In the genomic region with DNA sequence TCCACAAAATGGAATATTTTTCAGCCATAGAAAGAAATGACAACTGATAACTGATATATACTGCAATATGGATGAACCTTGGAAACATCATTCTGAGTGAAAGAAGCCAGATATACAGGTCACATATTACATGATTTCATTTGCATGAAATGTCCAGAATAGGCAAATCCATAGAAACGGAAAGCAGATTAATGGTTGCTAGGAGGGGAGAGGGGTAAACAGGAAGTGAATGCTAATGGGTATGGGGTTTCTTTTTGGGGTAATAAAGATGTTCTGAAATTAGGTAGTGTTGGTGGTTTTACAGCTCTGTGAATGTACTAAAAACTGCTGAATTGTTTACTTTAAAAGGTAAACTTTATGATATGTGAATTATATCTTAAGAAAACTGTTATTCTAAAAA, we compare ENCODE assay signal across 16 cellular contexts. TPM values are rescaled to one million over a fixed set of nuclear protein-coding genes. Genes with fewer than 3 reads are reported as not detected.
DNase-seq lines count a peak whose midpoint lies in the region; ATAC-seq and TF ChIP-seq lines count a peak whose summit lies in the region.
"Had no signal": no experiment of that assay in that cellular context is flagged by ENCODE, and none has a peak within 500 bp of the region (broad histone marks: within the 10 kb centered on the region; RNA-seq: fewer than 3 reads in every experiment).

No MANE protein-coding gene starts in this region.

- H3K4me3 ChIP-seq in DOHH2 (ENCODE audit: low read length): no peak overlapping the region
- H3K4me3 ChIP-seq in OCI-LY7 (ENCODE audit: low read depth, low read length, poor library complexity, severe bottlenecking): no peak overlapping the region
- H3K4me3 ChIP-seq: BLaER1 treated with 17β-estradiol and CSF1 and Interleukin-3, amounts not matched to agents 10 nM and 100 nM had no signal

- H3K4me2 ChIP-seq in DOHH2 (ENCODE audit: low read length): peak overlapping the region; percentile 40
- no peak overlapping the region for H3K4me2 ChIP-seq in OCI-LY7 (ENCODE audit: low read length)
- H3K4me2 ChIP-seq: BLaER1 treated with 17β-estradiol and CSF1 and Interleukin-3, amounts not matched to agents 10 nM and 100 nM had no signal

- H3K9me3 ChIP-seq in DOHH2 (ENCODE audit: control insufficient read depth, insufficient read depth, low read length) (no peaks in the 10 kb centered on the region), OCI-LY7 (ENCODE audit: low read length) (no peaks in the 10 kb centered on the region)
- H3K9me3 ChIP-seq: BLaER1 treated with 17β-estradiol and CSF1 and Interleukin-3, amounts not matched to agents 10 nM and 100 nM; Caco-2 had no signal

- peaks cover 12% of the 10 kb centered on the region for H3K36me3 Mint-ChIP-seq in memory B cell

- no peak overlapping the region for H3K4me3 Mint-ChIP-seq in memory B cell
- H3K4me3 Mint-ChIP-seq: CD4-positive, alpha-beta T cell; H9 had no signal

- no peaks in the 10 kb centered on the region for H3K27me3 ChIP-seq in DOHH2 (ENCODE audit: control insufficient read depth, low read length)
- H3K27me3 ChIP-seq: BLaER1 treated with 17β-estradiol and CSF1 and Interleukin-3, amounts not matched to agents 10 nM and 100 nM had no signal

- peaks cover 16% of the 10 kb centered on the region for H3K4me1 Mint-ChIP-seq in memory B cell

- H3K4me1 ChIP-seq in DOHH2 (ENCODE audit: control insufficient read depth, low read length): peaks cover 37% of the 10 kb centered on the region
- peaks cover 31% of the 10 kb centered on the region for H3K4me1 ChIP-seq in OCI-LY7 (ENCODE audit: insufficient read depth, low read length, poor library complexity, severe bottlenecking)
- H3K4me1 ChIP-seq: Caco-2 had no signal

- H3K9me2 ChIP-seq in DOHH2 (replicated peaks; ENCODE audit: control insufficient read depth, low read length) (no peaks in the 10 kb centered on the region), OCI-LY7 (ENCODE audit: insufficient read depth, low read length) (no peaks in the 10 kb centered on the region)

- H3K27me3 Mint-ChIP-seq in memory B cell: no peaks in the 10 kb centered on the region
- H3K27me3 Mint-ChIP-seq: CD4-positive, alpha-beta T cell had no signal

- H3F3A ChIP-seq in DOHH2 (ENCODE audit: control insufficient read depth, insufficient read depth): 0 out of 2 replicates have a peak, but pooled peaks cover 3% of the 10 kb centered on the region

- TF ChIP-seq CTCF in DOHH2 (IDR thresholded peaks at IDR 0.05; ENCODE audit: low read depth, low read length, poor library complexity, severe bottlenecking) (no peak), OCI-LY7 (conservative IDR thresholded peaks at IDR 0.05; ENCODE audit: low read length) (no peak)

- no peak overlapping the region for H2AFZ ChIP-seq in OCI-LY7 (ENCODE audit: low read length)

- H4K20me1 ChIP-seq in DOHH2 (ENCODE audit: control insufficient read depth, insufficient read depth, low read depth, low read length) (peaks cover 7% of the 10 kb centered on the region; the same call in 1 of the 2 replicates), OCI-LY7 (ENCODE audit: insufficient read depth, low read length) (peaks cover 12% of the 10 kb centered on the region; the same call in 1 of the 2 replicates)

- H3K9me3 Mint-ChIP-seq in memory B cell: no peaks in the 10 kb centered on the region
- H3K9me3 Mint-ChIP-seq: CD4-positive, alpha-beta T cell; H9 had no signal

- DNase-seq in NAMALWA (ENCODE audit: low spot score) (peak; percentile 59), memory B cell (ENCODE audit: low spot score in 2 of 2) (no peak), GDM1 (lab: John Stamatoyannopoulos, UW) (no peak), OCI-LY7 (ENCODE audit: low spot score) (no peak), iPS-NIHi7 (ENCODE audit: extremely low spot score) (no peak)
- no peak for DNase-seq in activated CD8-positive, alpha-beta memory T cell treated with anti-CD3 and anti-CD28 coated beads, Interleukin-2, amount 50 U/mL, for 4 hours
- DNase-seq: AML-193; Caco-2; CD4-positive, alpha-beta T cell; GF-D8; H9; KG1 had no signal

- H3K36me3 ChIP-seq in DOHH2 (ENCODE audit: control insufficient read depth, low read length) (peaks cover 91% of the 10 kb centered on the region), OCI-LY7 (ENCODE audit: insufficient read depth, low read length) (peaks cover 91% of the 10 kb centered on the region)

- POLR2A ChIA-PET in OCI-LY7 (lab: Charles Lee): interaction anchor here (0.6 to 1.1 kb wide), 2 partner anchors 14 to 36 kb away, joined by 3 read pairs; no protein-coding TSS in a partner anchor

- intact Hi-C loops in OCI-LY7 (cut with micrococcal nuclease; ENCODE audit: unreplicated experiment): no loop called here

- H3K27ac ChIP-seq in DOHH2 (ENCODE audit: low read depth, low read length) (no peak overlapping the region), OCI-LY7 (ENCODE audit: low read depth, low read length, poor library complexity, severe bottlenecking) (no peak overlapping the region)
- H3K27ac ChIP-seq: BLaER1 treated with 17β-estradiol and CSF1 and Interleukin-3, amounts not matched to agents 10 nM and 100 nM had no signal

- H3K79me2 ChIP-seq in DOHH2 (ENCODE audit: control insufficient read depth, low read length) (peaks cover 47% of the 10 kb centered on the region), OCI-LY7 (ENCODE audit: insufficient read depth, low read depth, low read length) (peaks cover 34% of the 10 kb centered on the region)

- H3K27ac Mint-ChIP-seq in memory B cell: peak overlapping the region; percentile 62
- H3K27ac Mint-ChIP-seq: CD4-positive, alpha-beta T cell; H9 had no signal

- peak; percentile 50 for ATAC-seq in HG03135 (IDR thresholded peaks at IDR 0.05; ENCODE audit: unreplicated experiment)
- ATAC-seq in memory B cell (ENCODE audit: low read depth): peak; percentile 66
- ATAC-seq: HepG2 had no signal

- BruUV-seq in OCI-LY7 (replicated peaks; lab: Mats Ljungman, UMichigan): no TSS peak

- CTCF ChIA-PET in OCI-LY7 (lab: Charles Lee; ENCODE audit: unreplicated experiment): no interaction called here

RNA-seq across cellular contexts. Expression of gene RAD51AP1, which starts 6.5 kb away (rescaled TPM):
- 81.3 and 98.6 TPM in 2 replicates for total RNA-seq in OCI-LY7 (2014; rRNA removed; shearing (Covaris generic))
- total RNA-seq in OCI-LY7 (2022): 69.2 and 86.0 TPM in 2 replicates

RNA-seq across cellular contexts. Expression of gene DYRK4, which starts 16.8 kb away (rescaled TPM):
- total RNA-seq in OCI-LY7 (2014; rRNA removed; shearing (Covaris generic)): 32.3 and 33.9 TPM in 2 replicates
- total RNA-seq in OCI-LY7 (2022): 21.3 and 23.1 TPM in 2 replicates
